25 cellular contexts compared by ENCODE assay signal in genomic region chr13:25965596-25965995, GRCh38.
"Had no signal": no experiment of that assay in that cellular context is flagged by ENCODE, and none has a peak within 500 bp of the region (broad histone marks: within the 10 kb centered on the region; RNA-seq: fewer than 3 reads in every experiment).

No MANE protein-coding gene starts in this region.

- H3K9me3 Mint-ChIP-seq: mesothelial cell of epicardium had no signal

- H3K27ac Mint-ChIP-seq: mesothelial cell of epicardium, naive B cell had no signal

- H3K36me3 Mint-ChIP-seq: naive B cell had no signal

- H3K4me3 Mint-ChIP-seq: mesothelial cell of epicardium, naive B cell had no signal

- FAIRE-seq: colon, islet of Langerhans, keratinocyte had no signal

- H3K4me1 Mint-ChIP-seq: naive B cell had no signal

- H3K27ac ChIP-seq: coronary artery, epithelial cell of prostate, esophagus squamous epithelium, gastrocnemius medialis, heart right ventricle, left lung, lower lobe of right lung had no signal

- H3K4me1 ChIP-seq: esophagus squamous epithelium, heart right ventricle, left lung, lower lobe of right lung had no signal

- H3K36me3 ChIP-seq: esophagus squamous epithelium, gastrocnemius medialis, heart right ventricle, left lung, lower lobe of right lung had no signal

- H3K9me3 ChIP-seq: esophagus squamous epithelium, gastrocnemius medialis, heart right ventricle, left lung, lower lobe of right lung, mucosa of descending colon had no signal

- H3K4me3 ChIP-seq: coronary artery, dorsolateral prefrontal cortex, esophagus squamous epithelium, gastrocnemius medialis, heart right ventricle, left lung, lower lobe of right lung, mucosa of descending colon had no signal

- H3K27me3 ChIP-seq: dorsolateral prefrontal cortex, esophagus squamous epithelium, gastrocnemius medialis, left lung had no signal

- DNase-seq: dorsolateral prefrontal cortex; effector CD4-positive, alpha-beta T cell; effector memory CD4-positive, alpha-beta T cell; erythroblast; esophagus squamous epithelium; foreskin fibroblast; foreskin melanocyte; gastrocnemius medialis; glutamatergic neuron; head of caudate nucleus; heart right ventricle; hippocampal formation; left cardiac atrium; left lung; left ventricle myocardium superior; lower lobe of right lung; mucosa of descending colon; naive B cell had no signal

- ATAC-seq: esophagus mucosa, gastrocnemius medialis, heart right ventricle, left cardiac atrium, left lung, left ventricle myocardium superior, lower lobe of right lung, mucosa of descending colon had no signal
